In the genomic region with DNA sequence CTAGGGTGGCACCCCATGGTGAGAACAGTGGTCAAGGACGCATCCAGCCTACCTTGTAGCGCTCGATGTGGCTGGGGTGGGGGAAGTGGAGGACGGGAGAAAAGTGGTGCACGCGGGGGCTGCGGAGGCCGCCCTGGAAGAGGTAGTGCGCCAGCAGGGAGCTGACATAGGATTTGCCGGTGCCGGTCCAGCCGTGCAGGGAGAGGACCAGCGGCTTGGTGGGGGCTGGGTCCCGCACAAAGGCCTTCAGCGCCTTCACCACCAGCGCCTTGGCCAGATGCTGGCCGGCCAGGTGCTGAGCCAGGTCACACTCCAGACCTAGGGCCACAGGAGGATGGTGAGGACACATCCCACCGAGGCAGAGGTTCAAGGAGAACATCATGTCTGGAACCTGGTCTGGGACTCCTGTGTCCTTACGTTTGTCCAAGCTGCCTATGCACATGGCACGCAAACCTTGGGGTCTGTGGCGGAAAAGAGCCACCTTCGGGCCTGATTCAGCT, we compare ENCODE assay signal across 1 cellular context.
TF ChIP-seq lines count a peak whose summit lies in the region.

No MANE protein-coding gene starts in this region.

TF ChIP-seq in K562, 482 proteins besides CTCF, POLR2A, EP300 and RAD21 (continues in another document):
- TF ChIP-seq HNRNPLL (IDR thresholded peaks at IDR 0.05; ENCODE audit: low read depth, low read length, poor library complexity, severe bottlenecking), result no peak
- no peak for TF ChIP-seq HMG20B (CRISPR knock-in tag; IDR thresholded peaks at IDR 0.05)
- 0 out of 4 replicates have a peak, but pooled peaks of 1 of the 2 experiments have one; percentile 10 for TF ChIP-seq KDM4B (IDR thresholded peaks at IDR 0.05; ENCODE audit: borderline replicate concordance in 2 of 2, low read depth in 1 of 2)
- TF ChIP-seq ZNF282 (CRISPR knock-in tag; IDR thresholded peaks at IDR 0.05), result no peak
- TF ChIP-seq HDAC8 (tag; IDR thresholded peaks at IDR 0.05), result no peak
- TF ChIP-seq GTF2A2 (tag; IDR thresholded peaks at IDR 0.05), result no peak
- TF ChIP-seq MLLT1 (IDR thresholded peaks at IDR 0.05), result 0 out of 4 replicates have a peak, but pooled peaks of 1 of the 2 experiments have one; percentile 11
- TF ChIP-seq, protein P1, sequence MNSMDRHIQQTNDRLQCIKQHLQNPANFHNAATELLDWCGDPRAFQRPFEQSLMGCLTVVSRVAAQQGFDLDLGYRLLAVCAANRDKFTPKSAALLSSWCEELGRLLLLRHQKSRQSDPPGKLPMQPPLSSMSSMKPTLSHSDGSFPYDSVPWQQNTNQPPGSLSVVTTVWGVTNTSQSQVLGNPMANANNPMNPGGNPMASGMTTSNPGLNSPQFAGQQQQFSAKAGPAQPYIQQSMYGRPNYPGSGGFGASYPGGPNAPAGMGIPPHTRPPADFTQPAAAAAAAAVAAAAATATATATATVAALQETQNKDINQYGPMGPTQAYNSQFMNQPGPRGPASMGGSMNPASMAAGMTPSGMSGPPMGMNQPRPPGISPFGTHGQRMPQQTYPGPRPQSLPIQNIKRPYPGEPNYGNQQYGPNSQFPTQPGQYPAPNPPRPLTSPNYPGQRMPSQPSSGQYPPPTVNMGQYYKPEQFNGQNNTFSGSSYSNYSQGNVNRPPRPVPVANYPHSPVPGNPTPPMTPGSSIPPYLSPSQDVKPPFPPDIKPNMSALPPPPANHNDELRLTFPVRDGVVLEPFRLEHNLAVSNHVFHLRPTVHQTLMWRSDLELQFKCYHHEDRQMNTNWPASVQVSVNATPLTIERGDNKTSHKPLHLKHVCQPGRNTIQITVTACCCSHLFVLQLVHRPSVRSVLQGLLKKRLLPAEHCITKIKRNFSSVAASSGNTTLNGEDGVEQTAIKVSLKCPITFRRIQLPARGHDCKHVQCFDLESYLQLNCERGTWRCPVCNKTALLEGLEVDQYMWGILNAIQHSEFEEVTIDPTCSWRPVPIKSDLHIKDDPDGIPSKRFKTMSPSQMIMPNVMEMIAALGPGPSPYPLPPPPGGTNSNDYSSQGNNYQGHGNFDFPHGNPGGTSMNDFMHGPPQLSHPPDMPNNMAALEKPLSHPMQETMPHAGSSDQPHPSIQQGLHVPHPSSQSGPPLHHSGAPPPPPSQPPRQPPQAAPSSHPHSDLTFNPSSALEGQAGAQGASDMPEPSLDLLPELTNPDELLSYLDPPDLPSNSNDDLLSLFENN (IDR thresholded peaks at IDR 0.05; ENCODE audit: low read depth in 2 of 2, low read length in 2 of 2), result no peak
- no peak for TF ChIP-seq ZBTB12 (CRISPR knock-in tag; IDR thresholded peaks at IDR 0.05)
- no peak for TF ChIP-seq HNRNPUL1 (IDR thresholded peaks at IDR 0.05; ENCODE audit: low read length)
- TF ChIP-seq SP1 (CRISPR knock-in tag; IDR thresholded peaks at IDR 0.05), result no peak; the same call in 1 of the 2 replicates
- TF ChIP-seq POLR2B (IDR thresholded peaks at IDR 0.05; ENCODE audit: low read depth, partially characterized antibody), result no peak
- TF ChIP-seq MTA3 (IDR thresholded peaks at IDR 0.05; ENCODE audit: borderline replicate concordance), result no peak
- TF ChIP-seq ZNF699 (CRISPR knock-in tag; IDR thresholded peaks at IDR 0.05; ENCODE audit: insufficient replicate concordance), result no peak
- no peak for TF ChIP-seq BDP1 (IDR thresholded peaks at IDR 0.05; ENCODE audit: insufficient read depth, insufficient read length)
- no peak for TF ChIP-seq PHTF2 (CRISPR knock-in tag; IDR thresholded peaks at IDR 0.05)
- peak; percentile 83 for TF ChIP-seq CC2D1A (IDR thresholded peaks at IDR 0.05)
- TF ChIP-seq PRDM10 (IDR thresholded peaks at IDR 0.05; ENCODE audit: partially characterized antibody), result no peak
- TF ChIP-seq KDM1A (IDR thresholded peaks at IDR 0.05), result no peak
- TF ChIP-seq MAFK (IDR thresholded peaks at IDR 0.05; ENCODE audit: low read length), result 0 out of 2 replicates have a peak, but pooled peaks have one; percentile 6
- TF ChIP-seq ZNF274 (IDR thresholded peaks at IDR 0.05; ENCODE audit: borderline replicate concordance, low read depth, low read length), result no peak
- TF ChIP-seq TRIM28 (IDR thresholded peaks at IDR 0.05), result no peak
- no peak for TF ChIP-seq ZNF253 (CRISPR knock-in tag; conservative IDR thresholded peaks at IDR 0.05)
- TF ChIP-seq ZZZ3 (IDR thresholded peaks at IDR 0.05), result no peak
- TF ChIP-seq CUX1 (CRISPR knock-in tag; IDR thresholded peaks at IDR 0.05), result no peak
- TF ChIP-seq ZNF431 (CRISPR knock-in tag; IDR thresholded peaks at IDR 0.05), result no peak
- TF ChIP-seq RUNX1 (IDR thresholded peaks at IDR 0.05; ENCODE audit: low read depth), result no peak
- no peak for TF ChIP-seq ZNF197 (CRISPR knock-in tag; IDR thresholded peaks at IDR 0.05; ENCODE audit: low read depth)
- TF ChIP-seq SOX6 (IDR thresholded peaks at IDR 0.05), result no peak
- no peak for TF ChIP-seq CREM (IDR thresholded peaks at IDR 0.05; ENCODE audit: low read depth)
